In genomic region chr19:47821460-47822020, GRCh38 we compare ENCODE assay signal across 19 cellular contexts. TPM values are rescaled to one million over a fixed set of nuclear protein-coding genes. Genes with fewer than 3 reads are reported as not detected.
DNase-seq lines count a peak whose midpoint lies in the region; ATAC-seq and TF ChIP-seq lines count a peak whose summit lies in the region.
"Had no signal": no experiment of that assay in that cellular context is flagged by ENCODE, and none has a peak within 500 bp of the region (broad histone marks: within the 10 kb centered on the region; RNA-seq: fewer than 3 reads in every experiment).

Gene CRX, plus strand, starts transcription at chr19:47821937. Its CDS starts 12,507 bp downstream, at chr19:47834444.

- no peak within 1 kb of the TSS for H3K4me2 ChIP-seq in H9 (ENCODE audit: insufficient read depth, insufficient read length, low read length)
- H3K4me2 ChIP-seq in mesendoderm (ENCODE audit: low read length): no peak within 1 kb of the TSS

- H4K8ac ChIP-seq in H9 (replicated peaks; ENCODE audit: insufficient read length, low read depth, low read length): no peak within 1 kb of the TSS
- H4K8ac ChIP-seq in mesendoderm (ENCODE audit: low read depth, low read length): no peak within 1 kb of the TSS

- H4K91ac ChIP-seq in H9 (ENCODE audit: insufficient read length, low read depth, low read length): no peak within 1 kb of the TSS

- H3K9ac ChIP-seq in H9 (ENCODE audit: extremely low read depth, insufficient read length, low read length): no peak within 1 kb of the TSS
- no peak within 1 kb of the TSS for H3K9ac ChIP-seq in mesendoderm (ENCODE audit: low read length)

- TF ChIP-seq CTCF in H9 (conservative IDR thresholded peaks at IDR 0.05) (no peak), type B pancreatic cell (conservative IDR thresholded peaks at IDR 0.05) (no peak), stomach (IDR thresholded peaks at IDR 0.05) (no peak)

- no peak within 1 kb of the TSS for H2BK15ac ChIP-seq in H9 (ENCODE audit: low read depth, low read length)
- no peak within 1 kb of the TSS for H2BK15ac ChIP-seq in mesendoderm (replicated peaks; ENCODE audit: low read depth)

- H3K9me3 ChIP-seq in H9 (ENCODE audit: control insufficient read depth, low read depth, low read length) (no peaks in the 10 kb centered on the region), SJCRH30 (replicated peaks) (no peaks in the 10 kb centered on the region), stomach (peaks cover 0 to 1% (median 0%) of the 10 kb centered on the region in 4 donors)
- H3K9me3 ChIP-seq: BLaER1 treated with 17β-estradiol and CSF1 and Interleukin-3, amounts not matched to agents 10 nM and 100 nM; Peyer's patch had no signal

- H3K18ac ChIP-seq in H9 (ENCODE audit: insufficient read length, low read depth, low read length) (no peak within 1 kb of the TSS), mesendoderm (ENCODE audit: low read length) (no peak within 1 kb of the TSS)

- H3K9me3 Mint-ChIP-seq in H9: peaks cover 4% of the 10 kb centered on the region in 2 experiments; a peak in 3 of 5 replicates
- no peaks in the 10 kb centered on the region for H3K9me3 Mint-ChIP-seq in type B pancreatic cell
- H3K9me3 Mint-ChIP-seq: CD8-positive, alpha-beta T cell had no signal

- H2BK20ac ChIP-seq in H9 (ENCODE audit: low read depth, low read length, poor library complexity, severe bottlenecking): no peak within 1 kb of the TSS

- no peaks in the 10 kb centered on the region for H3K23me2 ChIP-seq in H9 (ENCODE audit: insufficient read length, low read depth, low read length, poor library complexity, severe bottlenecking)

- no peak for TF ChIP-seq EP300 in stomach (IDR thresholded peaks at IDR 0.05)

- no peaks in the 10 kb centered on the region for H3K79me1 ChIP-seq in H9 (ENCODE audit: insufficient read depth, low read depth, low read length, poor library complexity, severe bottlenecking)
- H3K79me1 ChIP-seq in mesendoderm (ENCODE audit: low read length): no peaks in the 10 kb centered on the region

- H3K4ac ChIP-seq in H9 (ENCODE audit: low read depth, low read length) (no peak within 1 kb of the TSS), mesendoderm (ENCODE audit: low read depth, low read length) (no peak within 1 kb of the TSS)

- H2AK5ac ChIP-seq in H9 (ENCODE audit: insufficient read length, low read length) (no peak within 1 kb of the TSS), mesendoderm (ENCODE audit: low read length) (no peak within 1 kb of the TSS)

- peaks cover 40 to 46% of the 10 kb centered on the region in 2 experiments for H3K4me1 Mint-ChIP-seq in H9
- peaks cover 22% of the 10 kb centered on the region for H3K4me1 Mint-ChIP-seq in type B pancreatic cell (ENCODE audit: unreplicated experiment)

- no CpG with 5 or more reads among the region's 15 CpGs for WGBS in H9 (ENCODE audit: extremely low coverage, insufficient read length, low lambda C conversion rate)
- no CpG with 5 or more reads among the region's 15 CpGs for WGBS in mesendoderm (ENCODE audit: extremely low coverage, insufficient coverage, low lambda C conversion rate)
- whole genome bisulfite sequencing in stomach, 5 donors: 30 to 45% (median 36%) methylated on average over 14 to 15 of the region's 15 CpGs

- no peak for TF ChIP-seq POLR2A in stomach (IDR thresholded peaks at IDR 0.05)

- H4K5ac ChIP-seq in H9 (ENCODE audit: insufficient read length, low read depth, low read length) (no peak within 1 kb of the TSS), mesendoderm (ENCODE audit: low read length) (no peak within 1 kb of the TSS)

- H3K27ac ChIP-seq in H9 (ENCODE audit: insufficient read length, low read depth, low read length) (no peak within 1 kb of the TSS), SJCRH30 (peak within 1 kb of the TSS; percentile 67), mesendoderm (ENCODE audit: low read depth, low read length) (no peak within 1 kb of the TSS), stomach (no peak within 1 kb of the TSS)
- H3K27ac ChIP-seq: BLaER1 treated with 17β-estradiol and CSF1 and Interleukin-3, amounts not matched to agents 10 nM and 100 nM; Peyer's patch had no signal

- no peaks in the 10 kb centered on the region for H3K79me2 ChIP-seq in H9 (ENCODE audit: insufficient read depth, low read length)
- no peaks in the 10 kb centered on the region for H3K79me2 ChIP-seq in mesendoderm (ENCODE audit: control insufficient read depth, insufficient read depth, low read length)

- intact Hi-C loops in stomach (cut with DNase I; ENCODE audit: low total_unique reads): no loop called here

- no peak within 1 kb of the TSS for H2BK12ac ChIP-seq in H9 (ENCODE audit: insufficient read length, low read depth, low read length)

- DNase-seq in H9 (no peak), SJCRH30 (no peak), mesendoderm (peak; percentile 47), type B pancreatic cell (ENCODE audit: extremely low spot score, unreplicated experiment) (no peak), NCI-H2196 treated with DMSO at 0.1 percent for 48 hours (lab: John Stamatoyannopoulos, UW; ENCODE audit: unreplicated experiment) (no peak), stomach (no peak)
- DNase-seq: Calu3; CD8-positive, alpha-beta T cell; KG1; NCI-H1105 treated with DMSO at 0.1 percent for 48 hours; NCI-H1694; NCI-H2227 treated with DMSO at 0.1 percent for 48 hours; NCI-H510A treated with DMSO at 0.1 percent for 48 hours; NCI-H774; Peyer's patch had no signal

- H2BK5ac ChIP-seq in H9 (ENCODE audit: insufficient read length, low read length): no peak within 1 kb of the TSS
- no peak within 1 kb of the TSS for H2BK5ac ChIP-seq in mesendoderm (ENCODE audit: low read length)

- H3K27ac Mint-ChIP-seq in H9 (peak within 1 kb of the TSS in 2 of 3 experiments; percentile 52 to 95; a peak in 5 of 7 replicates), type B pancreatic cell (peak within 1 kb of the TSS; percentile 55)

- H3K27me3 Mint-ChIP-seq in H9 (ENCODE audit: low read depth): peaks cover 8% of the 10 kb centered on the region
- peaks cover 35% of the 10 kb centered on the region for H3K27me3 Mint-ChIP-seq in type B pancreatic cell

- H2BK120ac ChIP-seq in H9 (ENCODE audit: low read depth, low read length, poor library complexity, severe bottlenecking) (no peak within 1 kb of the TSS), mesendoderm (ENCODE audit: low read depth, low read length) (no peak within 1 kb of the TSS)

- no peak within 1 kb of the TSS for H3K23ac ChIP-seq in H9 (ENCODE audit: insufficient read length, low read depth, low read length)
- H3K23ac ChIP-seq in mesendoderm (ENCODE audit: low read length): no peak within 1 kb of the TSS

- H3T11ph ChIP-seq in H9 (ENCODE audit: low read length): no peak within 1 kb of the TSS

- H4K20me1 ChIP-seq in H9 (ENCODE audit: control insufficient read depth, insufficient read depth, insufficient read length): no peaks in the 10 kb centered on the region

- no peak within 1 kb of the TSS; the same call in 1 of the 2 replicates for H3K14ac ChIP-seq in H9 (ENCODE audit: insufficient read depth, low read length)

- no peak for ATAC-seq in GM21423 (IDR thresholded peaks at IDR 0.05; ENCODE audit: unreplicated experiment)
- ATAC-seq: CD8-positive, alpha-beta T cell; Right ventricle myocardium inferior had no signal

- H3K4me3 ChIP-seq in SJCRH30 (no peak within 1 kb of the TSS), mesendoderm (ENCODE audit: low read length) (no peak within 1 kb of the TSS), stomach (no peak within 1 kb of the TSS)
- H3K4me3 ChIP-seq: BLaER1 treated with 17β-estradiol and CSF1 and Interleukin-3, amounts not matched to agents 10 nM and 100 nM; Peyer's patch had no signal

- peak within 1 kb of the TSS in 1 of 2 experiments; percentile 66; a peak in 2 of 5 replicates for H3K4me3 Mint-ChIP-seq in H9
- no peak within 1 kb of the TSS for H3K4me3 Mint-ChIP-seq in type B pancreatic cell
- H3K4me3 Mint-ChIP-seq: CD8-positive, alpha-beta T cell had no signal

- H3K56ac ChIP-seq in H9 (ENCODE audit: insufficient read length, low read depth, low read length) (no peak within 1 kb of the TSS), mesendoderm (ENCODE audit: low read length) (peak within 1 kb of the TSS; percentile 27)

- H3K27me3 ChIP-seq in H9 (ENCODE audit: insufficient read depth, low read length): no peaks in the 10 kb centered on the region
- no peaks in the 10 kb centered on the region for H3K27me3 ChIP-seq in SJCRH30
- H3K27me3 ChIP-seq in mesendoderm (ENCODE audit: insufficient read depth, low read length, poor library complexity): no peaks in the 10 kb centered on the region
- peaks cover 0 to 70% (median 31%) of the 10 kb centered on the region in 3 donors for H3K27me3 ChIP-seq in stomach
- H3K27me3 ChIP-seq: Peyer's patch had no signal

- no peaks in the 10 kb centered on the region for H3K36me3 ChIP-seq in SJCRH30
- H3K36me3 ChIP-seq in mesendoderm (ENCODE audit: control insufficient read depth, insufficient read depth, low read length): no peaks in the 10 kb centered on the region
- no peaks in the 10 kb centered on the region for H3K36me3 ChIP-seq in stomach
- H3K36me3 ChIP-seq: BLaER1 treated with 17β-estradiol and CSF1 and Interleukin-3, amounts not matched to agents 10 nM and 100 nM; Peyer's patch had no signal

- H3K36me3 Mint-ChIP-seq in H9 (ENCODE audit: insufficient read depth in 1 of 3, low read depth in 3 of 3) (peaks cover 0 to 6% (median 0%) of the 10 kb centered on the region in 3 experiments; a peak in 1 of 7 replicates), type B pancreatic cell (no peaks in the 10 kb centered on the region)
- H3K36me3 Mint-ChIP-seq: CD8-positive, alpha-beta T cell had no signal

- no peaks in the 10 kb centered on the region for H3K4me1 ChIP-seq in H9 (ENCODE audit: insufficient read depth, low read length)
- H3K4me1 ChIP-seq in SJCRH30: peaks cover 30% of the 10 kb centered on the region
- H3K4me1 ChIP-seq in mesendoderm (ENCODE audit: control insufficient read depth, low read depth, low read length): peaks cover 3% of the 10 kb centered on the region
- H3K4me1 ChIP-seq in stomach: no peaks in the 10 kb centered on the region
- H3K4me1 ChIP-seq: Peyer's patch had no signal

- H2AFZ ChIP-seq in H9 (ENCODE audit: low read length): no peak within 1 kb of the TSS

RNA-seq across cellular contexts. Expression of gene CRX, which starts in this region (rescaled TPM):
- total RNA-seq in H9 (2021) (0.13 and 0.15 TPM in 2 replicates), type B pancreatic cell (ENCODE audit: low replicate concordance) (not detected in 2 replicates), stomach (not detected)
- total RNA-seq in SJCRH30 (2014; rRNA removed; shearing (Covaris generic)): 0.10 and 0.89 TPM in 2 replicates
- not detected for polyA plus RNA-seq in mesendoderm (2013, experiment 1 of 2)
- polyA plus RNA-seq in mesendoderm (2013, experiment 2 of 2): 0.04 TPM
- not detected for polyA plus RNA-seq in stomach
- total RNA-seq: Calu3; CD8-positive, alpha-beta T cell; HepG2; Peyer's patch; Right ventricle myocardium inferior had no signal
- polyA plus RNA-seq: HepG2 had no signal
